ENCODE assay signal across 8 cellular contexts in genomic region chr3:196741401-196741761, GRCh38. TPM values are rescaled to one million over a fixed set of nuclear protein-coding genes. Genes with fewer than 3 reads are reported as not detected.
DNase-seq lines count a peak whose midpoint lies in the region; ATAC-seq and TF ChIP-seq lines count a peak whose summit lies in the region.

No MANE protein-coding gene starts in this region.

- peaks cover 37% of the 10 kb centered on the region for H3K36me3 Mint-ChIP-seq in activated CD8-positive, alpha-beta memory T cell treated with anti-CD3 and anti-CD28 coated beads, Interleukin-2, amount 10 ng/mL, durations not matched to agents 7 days and 5 days
- H3K36me3 Mint-ChIP-seq in activated naive CD8-positive, alpha-beta T cell treated with anti-CD3 and anti-CD28 coated beads, Interleukin-2, amount 10 ng/mL, durations not matched to agents 7 days and 5 days = peaks cover 26% of the 10 kb centered on the region

- H3K27me3 Mint-ChIP-seq in activated CD8-positive, alpha-beta memory T cell treated with anti-CD3 and anti-CD28 coated beads, Interleukin-2, amount 10 ng/mL, durations not matched to agents 7 days and 5 days = no peaks in the 10 kb centered on the region
- H3K27me3 Mint-ChIP-seq in activated naive CD8-positive, alpha-beta T cell treated with anti-CD3 and anti-CD28 coated beads, Interleukin-2, amount 10 ng/mL, durations not matched to agents 7 days and 5 days = no peaks in the 10 kb centered on the region

- CTCF ChIA-PET in activated CD8-positive, alpha-beta memory T cell treated with anti-CD3 and anti-CD28 coated beads, Interleukin-2, amount 10 ng/mL, durations not matched to agents 7 days and 5 days (lab: Charles Lee) = interaction anchor here (0.6 to 1.4 kb wide), 4 partner anchors 23 to 213 kb away, joined by 3 to 6 read pairs (median 4); partner anchors contain the start of genes CEP19 and PIGX

- WGBS in thymus = 44% methylated on average over 5 of the region's 5 CpGs

- no peak for TF ChIP-seq CTCF in GM13977 (IDR thresholded peaks at IDR 0.05; ENCODE audit: extremely low read depth, insufficient read depth, missing control alignments)

- peak overlapping the region; percentile 99 for H3K27ac Mint-ChIP-seq in activated CD8-positive, alpha-beta memory T cell treated with anti-CD3 and anti-CD28 coated beads, Interleukin-2, amount 10 ng/mL, durations not matched to agents 7 days and 5 days
- H3K27ac Mint-ChIP-seq in activated naive CD8-positive, alpha-beta T cell treated with anti-CD3 and anti-CD28 coated beads, Interleukin-2, amount 10 ng/mL, durations not matched to agents 7 days and 5 days = peak overlapping the region; percentile 96

- peak overlapping the region; percentile 6 for H3K27ac ChIP-seq in thymus (ENCODE audit: low read depth)

- in situ Hi-C loops in GM13977 (cut with MboI; ENCODE audit: low pct_unique_long_range_greater_than_20kb, low sequenced_read_pairs, unreplicated experiment) = no loop called here

- peak overlapping the region; percentile 99 for H3K4me3 Mint-ChIP-seq in activated CD8-positive, alpha-beta memory T cell treated with anti-CD3 and anti-CD28 coated beads, Interleukin-2, amount 10 ng/mL, durations not matched to agents 7 days and 5 days
- peak overlapping the region; percentile 98 for H3K4me3 Mint-ChIP-seq in activated naive CD8-positive, alpha-beta T cell treated with anti-CD3 and anti-CD28 coated beads, Interleukin-2, amount 10 ng/mL, durations not matched to agents 7 days and 5 days

- peak overlapping the region; percentile 96 for H3K4me3 ChIP-seq in thymus (ENCODE audit: low read length)

- no peaks in the 10 kb centered on the region for H3K36me3 ChIP-seq in thymus (ENCODE audit: control insufficient read depth, insufficient read depth)

- H3K27me3 ChIP-seq in thymus (ENCODE audit: control insufficient read depth, insufficient read depth) = no peaks in the 10 kb centered on the region

- no peaks in the 10 kb centered on the region for H3K4me1 ChIP-seq in thymus (ENCODE audit: control insufficient read depth, insufficient read depth, low read length)

- no peak for DNase-seq in activated CD8-positive, alpha-beta memory T cell treated with anti-CD3 and anti-CD28 coated beads, Interleukin-2, amount 10 ng/mL, durations not matched to agents 7 days and 5 days
- no peak for DNase-seq in activated CD8-positive, alpha-beta memory T cell treated with anti-CD3 and anti-CD28 coated beads for 24 hours
- DNase-seq in activated naive CD8-positive, alpha-beta T cell treated with anti-CD3 and anti-CD28 coated beads, Interleukin-2, amount 10 ng/mL, durations not matched to agents 7 days and 5 days = no peak
- DNase-seq in left lobe of liver (ENCODE audit: low spot score) = no peak
- DNase-seq in GM13977 (ENCODE audit: low spot score) = no peak
- DNase-seq in iPS-NIHi7 (ENCODE audit: extremely low spot score) = no peak
- DNase-seq in SHP77 (lab: John Stamatoyannopoulos, UW) = no peak

- POLR2A ChIA-PET in activated naive CD8-positive, alpha-beta T cell treated with anti-CD3 and anti-CD28 coated beads, Interleukin-2, amount 10 ng/mL, durations not matched to agents 7 days and 5 days (lab: Charles Lee) = interaction anchor here (1.5 to 3.1 kb wide), 3 partner anchors 16 to 173 kb away, joined by 4 to 18 read pairs (median 6); partner anchors contain the start of genes FBXO45, SENP5 and WDR53

- peaks cover 29% of the 10 kb centered on the region for H3K4me1 Mint-ChIP-seq in activated CD8-positive, alpha-beta memory T cell treated with anti-CD3 and anti-CD28 coated beads, Interleukin-2, amount 10 ng/mL, durations not matched to agents 7 days and 5 days
- H3K4me1 Mint-ChIP-seq in activated naive CD8-positive, alpha-beta T cell treated with anti-CD3 and anti-CD28 coated beads, Interleukin-2, amount 10 ng/mL, durations not matched to agents 7 days and 5 days = peaks cover 19% of the 10 kb centered on the region

- ATAC-seq in activated CD8-positive, alpha-beta memory T cell treated with anti-CD3 and anti-CD28 coated beads, Interleukin-2, amount 10 ng/mL, durations not matched to agents 7 days and 5 days = no peak
- ATAC-seq in activated naive CD8-positive, alpha-beta T cell treated with anti-CD3 and anti-CD28 coated beads, Interleukin-2, amount 10 ng/mL, durations not matched to agents 7 days and 5 days (ENCODE audit: low read depth) = no peak
- peak; percentile 12 for ATAC-seq in left lobe of liver

- H3K9me3 ChIP-seq in thymus (ENCODE audit: control insufficient read depth) = no peaks in the 10 kb centered on the region

- H3K9me3 Mint-ChIP-seq in activated CD8-positive, alpha-beta memory T cell treated with anti-CD3 and anti-CD28 coated beads, Interleukin-2, amount 10 ng/mL, durations not matched to agents 7 days and 5 days (ENCODE audit: low read depth) = no peaks in the 10 kb centered on the region
- peaks cover 3% of the 10 kb centered on the region for H3K9me3 Mint-ChIP-seq in activated naive CD8-positive, alpha-beta T cell treated with anti-CD3 and anti-CD28 coated beads, Interleukin-2, amount 10 ng/mL, durations not matched to agents 7 days and 5 days

RNA-seq across cellular contexts. Expression of gene PAK2, which starts 1.7 kb away (rescaled TPM):
- 100 to 1,000 TPM in 1 of 2 experiments, 10 to 100 TPM in 1; 86.4 to 118 TPM for total RNA-seq in activated CD8-positive, alpha-beta memory T cell treated with anti-CD3 and anti-CD28 coated beads, Interleukin-2, amount 10 ng/mL, durations not matched to agents 7 days and 5 days
- total RNA-seq in activated naive CD8-positive, alpha-beta T cell treated with anti-CD3 and anti-CD28 coated beads, Interleukin-2, amount 10 ng/mL, durations not matched to agents 7 days and 5 days = 10 to 100 TPM; 77.2 to 81.3 TPM
- 37.4 TPM for total RNA-seq in left lobe of liver
- polyA plus RNA-seq in thymus = 47.4 TPM

RNA-seq across cellular contexts. Expression of gene PIGX, which starts 29.2 kb away (rescaled TPM):
- total RNA-seq in activated CD8-positive, alpha-beta memory T cell treated with anti-CD3 and anti-CD28 coated beads, Interleukin-2, amount 10 ng/mL, durations not matched to agents 7 days and 5 days = 10 to 100 TPM; 40.5 to 56.9 TPM
- total RNA-seq in activated naive CD8-positive, alpha-beta T cell treated with anti-CD3 and anti-CD28 coated beads, Interleukin-2, amount 10 ng/mL, durations not matched to agents 7 days and 5 days = 10 to 100 TPM; 32.6 to 33.5 TPM
- total RNA-seq in left lobe of liver = 7.2 TPM
- 13.4 TPM for polyA plus RNA-seq in thymus

RNA-seq across cellular contexts. Expression of gene CEP19, which starts 29.3 kb away (rescaled TPM):
- 1 to 10 TPM; 4.1 to 5.4 TPM for total RNA-seq in activated CD8-positive, alpha-beta memory T cell treated with anti-CD3 and anti-CD28 coated beads, Interleukin-2, amount 10 ng/mL, durations not matched to agents 7 days and 5 days
- total RNA-seq in activated naive CD8-positive, alpha-beta T cell treated with anti-CD3 and anti-CD28 coated beads, Interleukin-2, amount 10 ng/mL, durations not matched to agents 7 days and 5 days = 1 to 10 TPM; 4.8 to 5.7 TPM
- 0.43 TPM for total RNA-seq in left lobe of liver
- 2.5 TPM for polyA plus RNA-seq in thymus
